ENCODE assay signal across 27 cellular contexts in genomic region chr20:62151225-62151624, GRCh38.
"Had no signal": no experiment of that assay in that cellular context is flagged by ENCODE, and none has a peak within 500 bp of the region (broad histone marks: within the 10 kb centered on the region; RNA-seq: fewer than 3 reads in every experiment).

No MANE protein-coding gene starts in this region.

- H2AFZ ChIP-seq: parathyroid adenoma had no signal

- H3K36me3 ChIP-seq: gastrocnemius medialis, lower lobe of right lung, neutrophil, prostate gland, right atrium auricular region had no signal

- H3K4me1 ChIP-seq: parathyroid adenoma, prostate gland had no signal

- H3K27me3 ChIP-seq: gastrocnemius medialis, neutrophil, right atrium auricular region, sigmoid colon, testis, tibial artery, upper lobe of left lung had no signal

- ATAC-seq: esophagus mucosa; gastrocnemius medialis; lower lobe of right lung; natural killer cell treated with Interleukin-12 subunit alpha and Interleukin-12 subunit beta and Interleukin-15 and Interleukin-18, amount 100 ng/mL, for 72 hours; stimulated activated effector memory CD8-positive, alpha-beta T cell treated with anti-CD3 and anti-CD28 coated beads, Interleukin-12 subunit alpha, Interleukin-12 subunit beta, amount 100 ng/mL, for 72 hours; stimulated activated naive CD8-positive, alpha-beta T cell treated with anti-CD3 and anti-CD28 coated beads, Interleukin-15, Interleukin-2, amounts not matched to agents 100 U/mL and 50 U/mL, for 24 hours had no signal

- H3K9ac ChIP-seq: parathyroid adenoma had no signal

- H3K4me3 ChIP-seq: gastrocnemius medialis, lower lobe of right lung, prostate gland, right atrium auricular region, sigmoid colon, testis, tibial artery, upper lobe of left lung had no signal

- H3K9me3 ChIP-seq: gastrocnemius medialis, lower lobe of right lung, neutrophil, prostate gland, right atrium auricular region, sigmoid colon, testis, tibial artery, upper lobe of left lung had no signal

- FAIRE-seq: colon, keratinocyte, urothelium cell line had no signal

- DNase-seq: effector CD8-positive, alpha-beta T cell; endodermal cell; foreskin fibroblast; gastrocnemius medialis; head of caudate nucleus; left ventricle myocardium superior; lower lobe of right lung; naive B cell; sigmoid colon; stimulated activated CD4-positive, alpha-beta T cell treated with anti-CD3 and anti-CD28 coated beads, Interleukin-2, amount 100 ng/mL, for 24 hours; stimulated activated CD4-positive, alpha-beta T cell treated with anti-CD3 and anti-CD28 coated beads, Interleukin-4, amount 100 ng/mL, for 24 hours; stimulated activated naive CD8-positive, alpha-beta T cell treated with anti-CD3 and anti-CD28 coated beads, Interleukin-15, Interleukin-2, amounts not matched to agents 100 U/mL and 50 U/mL, for 24 hours; substantia nigra; testis; tibial artery; upper lobe of left lung had no signal

- H3K27ac ChIP-seq: epithelial cell of prostate, gastrocnemius medialis, lower lobe of right lung, neutrophil, parathyroid adenoma, prostate gland, right atrium auricular region, sigmoid colon, testis, tibial artery, upper lobe of left lung had no signal
